29 cellular contexts compared by ENCODE assay signal in genomic region chr7:128145191-128145590, GRCh38.
"Had no signal": no experiment of that assay in that cellular context is flagged by ENCODE, and none has a peak within 500 bp of the region (broad histone marks: within the 10 kb centered on the region; RNA-seq: fewer than 3 reads in every experiment).

No MANE protein-coding gene starts in this region.

- H3K27ac ChIP-seq: dorsolateral prefrontal cortex, epithelial cell of prostate, heart right ventricle, left lung, prostate gland, right atrium auricular region, thyroid gland, vagina had no signal

- DNase-seq: cortex of kidney; dorsolateral prefrontal cortex; effector CD4-positive, alpha-beta T cell; foreskin melanocyte; glutamatergic neuron; heart right ventricle; hippocampal formation; left cardiac atrium; left lung; mesendoderm; midbrain; naive thymus-derived CD8-positive, alpha-beta T cell; nephron progenitor cell; nucleus accumbens; stimulated activated CD4-positive, alpha-beta T cell treated with anti-CD3 and anti-CD28 coated beads, Interleukin-12 subunit alpha, Interleukin-12 subunit beta, amount 100 ng/mL, for 4 hours; stimulated activated CD4-positive, alpha-beta T cell treated with anti-CD3 and anti-CD28 coated beads, Interleukin-1b, Interleukin-23, amount 100 ng/mL, for 48 hours; stimulated activated CD4-positive, alpha-beta T cell treated with anti-CD3 and anti-CD28 coated beads, Interleukin-4, amount 100 ng/mL, for 1 hour; stimulated activated CD8-positive, alpha-beta memory T cell treated with anti-CD3 and anti-CD28 coated beads, Interleukin-4, amount 100 ng/mL, for 48 hours; stimulated activated naive CD4-positive, alpha-beta T cell; stimulated activated naive CD8-positive, alpha-beta T cell treated with anti-CD3 and anti-CD28 coated beads, Interleukin-15, amount 100 ng/mL, for 72 hours; thyroid gland; trophoblast cell had no signal

- ATAC-seq: esophagus mucosa; heart right ventricle; left cardiac atrium; left lung; naive thymus-derived CD8-positive, alpha-beta T cell; sciatic nerve; stimulated activated naive CD8-positive, alpha-beta T cell treated with anti-CD3 and anti-CD28 coated beads, Interleukin-15, amount 100 ng/mL, for 72 hours had no signal

- H3K9me3 ChIP-seq: prostate gland, thyroid gland, vagina had no signal

- H3K36me3 ChIP-seq: heart right ventricle, left lung, prostate gland, right atrium auricular region, thyroid gland, vagina had no signal

- H3K27me3 ChIP-seq: right atrium auricular region, thyroid gland, vagina had no signal

- H3K4me2 ChIP-seq: smooth muscle cell had no signal

- H3K4me3 ChIP-seq: heart right ventricle, left lung, prostate gland, right atrium auricular region, smooth muscle cell, thyroid gland, vagina had no signal

- H3K4me1 ChIP-seq: prostate gland, right atrium auricular region, thyroid gland, vagina had no signal
